Comparison of ENCODE assay signal across 1 cellular context in genomic region chr12:6703631-6704030, GRCh38.
TF ChIP-seq lines count a peak whose summit lies in the region.

No MANE protein-coding gene starts in this region.

TF ChIP-seq in H1, 55 proteins besides CTCF, POLR2A, EP300 and RAD21:
- TF ChIP-seq RXRA (IDR thresholded peaks at IDR 0.05; ENCODE audit: insufficient read depth, low read depth, low read length) (no peak), EZH2 (IDR thresholded peaks at IDR 0.05; ENCODE audit: low read depth, low read length, severe bottlenecking) (no peak), RNF2 (IDR thresholded peaks at IDR 0.05; ENCODE audit: borderline replicate concordance, low read depth, low read length, missing control alignments, poor library complexity, severe bottlenecking) (no peak), SIN3A (conservative IDR thresholded peaks at IDR 0.05 in 1 of 2, IDR thresholded peaks at IDR 0.05 in 1 of 2; ENCODE audit: low read depth in 1 of 2, low read length in 2 of 2) (peak in 1 of 2 experiments; percentile 86; a peak in 2 of 4 replicates), ASH2L (IDR thresholded peaks at IDR 0.05; ENCODE audit: low read length) (peak; percentile 26), HDAC6 (IDR thresholded peaks at IDR 0.05; ENCODE audit: low read depth, low read length) (no peak), MAX (IDR thresholded peaks at IDR 0.05) (peak; percentile 60), CREB1 (IDR thresholded peaks at IDR 0.05) (peak; percentile 46; the same call in 1 of the 2 replicates), TBP (IDR thresholded peaks at IDR 0.05; ENCODE audit: low read depth, low read length) (0 out of 2 replicates have a peak, but pooled peaks have one; percentile 17), TAF1 (IDR thresholded peaks at IDR 0.05; ENCODE audit: low read depth, low read length) (0 out of 2 replicates have a peak, but pooled peaks have one; percentile 26)
